28 cellular contexts compared by ENCODE assay signal in the genomic region with DNA sequence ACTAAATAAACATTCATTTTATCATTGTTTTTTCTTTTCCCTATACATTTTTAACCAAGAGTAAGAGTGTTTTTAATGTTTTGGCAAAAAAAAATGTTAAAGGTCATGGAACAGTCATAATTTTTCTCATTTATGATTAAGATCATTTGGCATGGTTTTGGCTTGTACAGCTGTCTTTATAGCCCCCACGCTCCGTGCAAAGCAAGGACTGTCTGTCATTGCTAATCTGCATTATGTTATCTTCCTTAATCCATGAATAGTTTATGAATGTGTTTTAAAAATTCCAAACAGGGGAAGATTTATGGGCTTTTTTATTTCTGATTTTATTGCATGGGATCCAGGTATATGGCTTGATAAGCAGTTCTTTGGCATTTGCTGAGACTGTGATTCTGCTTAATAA. TPM values are rescaled to one million over a fixed set of nuclear protein-coding genes. Genes with fewer than 3 reads are reported as not detected.
"Had no signal": no experiment of that assay in that cellular context is flagged by ENCODE, and none has a peak within 500 bp of the region (broad histone marks: within the 10 kb centered on the region; RNA-seq: fewer than 3 reads in every experiment).

No MANE protein-coding gene starts in this region.

- H3K27me3 ChIP-seq: sigmoid colon, spleen, testis, uterus had no signal

- H3K4me3 ChIP-seq: sigmoid colon, spleen, testis, uterus had no signal

- DNase-seq: activated CD4-positive, alpha-beta memory T cell treated with anti-CD3 and anti-CD28 coated beads, Interleukin-2, amount 10 ng/mL, durations not matched to agents 7 days and 5 days; activated CD4-positive, alpha-beta T cell treated with anti-CD3 and anti-CD28 coated beads, Interleukin-2, amount 10 ng/mL, durations not matched to agents 24 days and 14 days; activated gamma-delta T cell; activated naive CD4-positive, alpha-beta T cell treated with anti-CD3 and anti-CD28 coated beads, Interleukin-2, amount 50 U/mL, for 16 hours; activated naive CD8-positive, alpha-beta T cell treated with anti-CD3 and anti-CD28 coated beads, Interleukin-2, amount 50 U/mL, for 24 hours; activated T-cell treated with anti-CD3 and anti-CD28 coated beads for 4 hours; aorta; central memory CD4-positive, alpha-beta T cell; endodermal cell; foreskin fibroblast; immature natural killer cell; kidney glomerular epithelial cell; left ventricle myocardium superior; occipital lobe; retina; sigmoid colon; spleen; stimulated activated CD4-positive, alpha-beta T cell treated with anti-CD3 and anti-CD28 coated beads, Interleukin-4, amount 100 ng/mL, for 1 hour; stimulated activated naive CD4-positive, alpha-beta T cell; T-helper 2 cell; testis; trophoblast cell; uterus had no signal

- H3K4me1 ChIP-seq: spleen, testis, uterus had no signal

- H3K9me3 ChIP-seq: sigmoid colon, spleen, testis, uterus had no signal

- H3K27ac ChIP-seq: epithelial cell of prostate, sigmoid colon, spleen, testis, uterus, VCaP had no signal

- H3K36me3 ChIP-seq: uterus had no signal

- ATAC-seq: activated CD4-positive, CD25-positive, alpha-beta regulatory T cell treated with anti-CD3 and anti-CD28 coated beads, Interleukin-2, amount 50 U/mL, for 24 hours; activated naive CD8-positive, alpha-beta T cell treated with anti-CD3 and anti-CD28 coated beads, Interleukin-2, amount 50 U/mL, for 24 hours; left ventricle myocardium superior had no signal

RNA-seq across cellular contexts. Expression of a gene that starts 58.7 kb away (rescaled TPM):
- total RNA-seq: activated CD4-positive, alpha-beta memory T cell treated with anti-CD3 and anti-CD28 coated beads, Interleukin-2, amount 10 ng/mL, durations not matched to agents 7 days and 5 days; activated CD4-positive, alpha-beta T cell treated with anti-CD3 and anti-CD28 coated beads, Interleukin-2, amount 10 ng/mL, durations not matched to agents 24 days and 14 days; endodermal cell; myocyte; occipital lobe had no signal
- polyA plus RNA-seq: immature natural killer cell, neural cell had no signal
